ENCODE assay signal across 8 cellular contexts in genomic region chr9:130834371-130835311, GRCh38. TPM values are rescaled to one million over a fixed set of nuclear protein-coding genes. Genes with fewer than 3 reads are reported as not detected.
DNase-seq lines count a peak whose midpoint lies in the region; ATAC-seq, FAIRE-seq and TF ChIP-seq lines count a peak whose summit lies in the region.

TSS of gene ABL1 (plus strand) at chr9:130835254. CDS start at chr9:130835447, 193 bp downstream.

- H3K4me1 ChIP-seq in NT2/D1 (ENCODE audit: insufficient read depth, insufficient read length) (peaks cover 6% of the 10 kb centered on the region), mucosa of rectum (ENCODE audit: control insufficient read depth in 2 of 2, insufficient read depth in 2 of 2, low read length in 2 of 2) (peaks cover 19 to 32% of the 10 kb centered on the region in 2 donors)

- DNase-seq in BJ (ENCODE audit: low read depth) = no peak
- peak; percentile 93 for DNase-seq in GM19239 (ENCODE audit: insufficient read length, low spot score)
- no peak for DNase-seq in NT2/D1 (ENCODE audit: low read depth, low spot score)
- DNase-seq in activated T-cell treated with anti-CD3 and anti-CD28 coated beads for 1 hour (ENCODE audit: low read depth) = peak; percentile 31
- DNase-seq in epidermal melanocyte (ENCODE audit: insufficient read length, low spot score) = peak; percentile 71
- DNase-seq in stimulated activated CD8-positive, alpha-beta memory T cell treated with anti-CD3 and anti-CD28 coated beads, Interleukin-7, amount 100 ng/mL, for 24 hours (ENCODE audit: low read depth) = peak; percentile 39

- peak; percentile 91 for FAIRE-seq in GM19239 (lab: Jason Lieb, UNC)

- no peak for TF ChIP-seq CTCF in BJ (IDR thresholded peaks at IDR 0.05; ENCODE audit: insufficient read depth, low read depth, low read length)

- POLR2A ChIA-PET in BJ (lab: Charles Lee) = no interaction called here

- H3K27me3 ChIP-seq in BJ (ENCODE audit: control insufficient read depth, insufficient read depth, low read length) (no peaks in the 10 kb centered on the region), NT2/D1 (ENCODE audit: insufficient read depth, insufficient read length) (no peaks in the 10 kb centered on the region), mucosa of rectum (ENCODE audit: control insufficient read depth in 2 of 2, insufficient read depth in 2 of 2, low read length in 2 of 2) (no peaks in the 10 kb centered on the region)

- peak within 1 kb of the TSS; percentile 89 to 92 for H3K27ac ChIP-seq in mucosa of rectum (ENCODE audit: low read depth in 2 of 2, low read length in 2 of 2)

- CTCF ChIA-PET in BJ (lab: Yijun Ruan, JAX) = interaction anchor here (0.6 to 1.8 kb wide), 2 partner anchors 68 to 133 kb away, joined by 4 to 5 read pairs; no protein-coding TSS in a partner anchor

- H3K9ac ChIP-seq in NT2/D1 (ENCODE audit: insufficient read length, low read depth) = peak within 1 kb of the TSS; percentile 88
- peak within 1 kb of the TSS; percentile 83 to 84 for H3K9ac ChIP-seq in mucosa of rectum (ENCODE audit: low read depth in 1 of 2, low read length in 2 of 2)

- ATAC-seq in HG03571 (IDR thresholded peaks at IDR 0.05; ENCODE audit: unreplicated experiment) = peak; percentile 56

- H3K9me3 ChIP-seq in NT2/D1 (ENCODE audit: insufficient read depth, low read length) (no peaks in the 10 kb centered on the region), mucosa of rectum (ENCODE audit: control insufficient read depth in 2 of 2, low read length in 2 of 2) (no peaks in the 10 kb centered on the region)

- H3K4me3 ChIP-seq in BJ (ENCODE audit: low read depth, low read length) = peak within 1 kb of the TSS; percentile 80
- peak within 1 kb of the TSS; percentile 82 for H3K4me3 ChIP-seq in NT2/D1 (ENCODE audit: insufficient read length, low read depth)
- H3K4me3 ChIP-seq in mucosa of rectum (ENCODE audit: low read length in 2 of 2) = peak within 1 kb of the TSS; percentile 73 to 91

- H3K36me3 ChIP-seq in BJ (ENCODE audit: control insufficient read depth, insufficient read depth, low read length) = no peaks in the 10 kb centered on the region
- H3K36me3 ChIP-seq in NT2/D1 (ENCODE audit: insufficient read depth, insufficient read length, low read length) = no peaks in the 10 kb centered on the region
- H3K36me3 ChIP-seq in mucosa of rectum (ENCODE audit: control insufficient read depth in 2 of 2, insufficient read depth in 2 of 2, low read length in 2 of 2) = no peaks in the 10 kb centered on the region

RNA-seq across cellular contexts. Expression of gene ABL1, which starts in this region (rescaled TPM):
- polyA plus RNA-seq in BJ (2011; rRNA removed) = 26.1 and 30.4 TPM in 2 replicates
- polyA minus RNA-seq in BJ (2011; rRNA and poly(A)+ RNA removed) = 42.8 and 44.9 TPM in 2 replicates

Comparison
In these comparisons a context has a peak if more than half of its experiments do, and no peak if none do; other contexts are left out.
1. DNase-seq: peak in GM19239 (single experiment), activated T-cell treated with anti-CD3 and anti-CD28 coated beads for 1 hour (single experiment), epidermal melanocyte (single experiment) and stimulated activated CD8-positive, alpha-beta memory T cell treated with anti-CD3 and anti-CD28 coated beads, Interleukin-7, amount 100 ng/mL, for 24 hours (single experiment); none in BJ (single experiment) and NT2/D1 (single experiment).
2. Peak in every context shown above with its lines, with median percentiles within 50 percentile points of each other: H3K4me3 ChIP-seq.